In genomic region chr13:110813646-110814624, GRCh38 we compare ENCODE assay signal across 19 cellular contexts.
DNase-seq lines count a peak whose midpoint lies in the region; ATAC-seq and TF ChIP-seq lines count a peak whose summit lies in the region.
"Had no signal": no experiment of that assay in that cellular context is flagged by ENCODE, and none has a peak within 500 bp of the region (broad histone marks: within the 10 kb centered on the region; RNA-seq: fewer than 3 reads in every experiment).

No MANE protein-coding gene starts in this region.

- TF ChIP-seq CTCF in BE2C (IDR thresholded peaks at IDR 0.05; ENCODE audit: low read depth, low read length), result peak; percentile 21; the same call in 1 of the 2 replicates
- peak; percentile 91 for TF ChIP-seq CTCF in VCaP (conservative IDR thresholded peaks at IDR 0.05)

- peaks cover 10% of the 10 kb centered on the region for H3K4me1 Mint-ChIP-seq in stimulated activated effector memory CD8-positive, alpha-beta T cell treated with anti-CD3 and anti-CD28 coated beads, Interleukin-12 subunit alpha, Interleukin-12 subunit beta, amount 100 ng/mL, for 72 hours

- no peak for DNase-seq in BE2C
- peak; percentile 49 for DNase-seq in H7
- peak; percentile 34 for DNase-seq in left lobe of liver (ENCODE audit: low spot score)
- DNase-seq in stimulated activated effector memory CD8-positive, alpha-beta T cell treated with anti-CD3 and anti-CD28 coated beads, Interleukin-12 subunit alpha, Interleukin-12 subunit beta, amount 100 ng/mL, for 72 hours (ENCODE audit: low spot score in 2 of 2), result no peak
- DNase-seq in RPMI8226, result no peak
- DNase-seq in C1 segment of cervical spinal cord (lab: John Stamatoyannopoulos, UW), result no peak
- no peak for DNase-seq in NCI-H2171 (lab: John Stamatoyannopoulos, UW)
- DNase-seq: activated CD4-positive, alpha-beta T cell treated with anti-CD3 and anti-CD28 coated beads for 36 hours; activated T-cell treated with anti-CD3 and anti-CD28 coated beads for 4 hours; effector CD8-positive, alpha-beta T cell; midbrain; NCI-H2171 treated with DMSO at 0.1 percent for 48 hours; Right ventricle myocardium superior; sigmoid colon; stimulated activated CD4-positive, alpha-beta T cell treated with anti-CD3 and anti-CD28 coated beads, Interleukin-2, amount 100 ng/mL, for 24 hours; substantia nigra had no signal

- peaks cover 32% of the 10 kb centered on the region for H3K27me3 ChIP-seq in BE2C
- H3K27me3 ChIP-seq in H7 (ENCODE audit: control insufficient read depth, insufficient read depth, low read length), result peaks cover 26% of the 10 kb centered on the region

- no peaks in the 10 kb centered on the region for H3K4me1 ChIP-seq in BE2C

- H3K9me3 Mint-ChIP-seq in stimulated activated effector memory CD8-positive, alpha-beta T cell treated with anti-CD3 and anti-CD28 coated beads, Interleukin-12 subunit alpha, Interleukin-12 subunit beta, amount 100 ng/mL, for 72 hours, result no peaks in the 10 kb centered on the region
- H3K9me3 Mint-ChIP-seq: activated naive CD4-positive, alpha-beta T cell treated with anti-CD3 and anti-CD28 coated beads, Interleukin-2, amount 50 U/mL, for 24 hours had no signal

- no peaks in the 10 kb centered on the region for H3K36me3 ChIP-seq in BE2C
- no peaks in the 10 kb centered on the region for H3K36me3 ChIP-seq in H7 (replicated peaks; ENCODE audit: control insufficient read depth, insufficient read depth, low read length)
- H3K36me3 ChIP-seq: sigmoid colon had no signal

- H3K27ac Mint-ChIP-seq in stimulated activated effector memory CD8-positive, alpha-beta T cell treated with anti-CD3 and anti-CD28 coated beads, Interleukin-12 subunit alpha, Interleukin-12 subunit beta, amount 100 ng/mL, for 72 hours, result no peak overlapping the region
- H3K27ac Mint-ChIP-seq: activated CD4-positive, alpha-beta T cell treated with anti-CD3 and anti-CD28 coated beads for 36 hours; activated naive CD4-positive, alpha-beta T cell treated with anti-CD3 and anti-CD28 coated beads, Interleukin-2, amount 50 U/mL, for 24 hours had no signal

- H3K9me3 ChIP-seq in BE2C, result no peaks in the 10 kb centered on the region
- H3K9me3 ChIP-seq: sigmoid colon had no signal

- ATAC-seq in left lobe of liver, result no peak
- no peak for ATAC-seq in stimulated activated effector memory CD8-positive, alpha-beta T cell treated with anti-CD3 and anti-CD28 coated beads, Interleukin-12 subunit alpha, Interleukin-12 subunit beta, amount 100 ng/mL, for 72 hours
- ATAC-seq: activated CD4-positive, alpha-beta T cell treated with anti-CD3 and anti-CD28 coated beads for 36 hours had no signal

- no peaks in the 10 kb centered on the region for H3K36me3 Mint-ChIP-seq in stimulated activated effector memory CD8-positive, alpha-beta T cell treated with anti-CD3 and anti-CD28 coated beads, Interleukin-12 subunit alpha, Interleukin-12 subunit beta, amount 100 ng/mL, for 72 hours
- H3K36me3 Mint-ChIP-seq: activated naive CD4-positive, alpha-beta T cell treated with anti-CD3 and anti-CD28 coated beads, Interleukin-2, amount 50 U/mL, for 24 hours had no signal

- H3K4me3 ChIP-seq in BE2C (ENCODE audit: low read depth, low read length) (no peak overlapping the region), H7 (ENCODE audit: insufficient read depth, low read depth, low read length) (no peak overlapping the region)
- H3K4me3 ChIP-seq: hepatocyte, sigmoid colon had no signal

- no peak overlapping the region for H3K4me3 Mint-ChIP-seq in stimulated activated effector memory CD8-positive, alpha-beta T cell treated with anti-CD3 and anti-CD28 coated beads, Interleukin-12 subunit alpha, Interleukin-12 subunit beta, amount 100 ng/mL, for 72 hours
- H3K4me3 Mint-ChIP-seq: activated CD4-positive, alpha-beta T cell treated with anti-CD3 and anti-CD28 coated beads for 36 hours; activated naive CD4-positive, alpha-beta T cell treated with anti-CD3 and anti-CD28 coated beads, Interleukin-2, amount 50 U/mL, for 24 hours had no signal

- peak overlapping the region; percentile 67 for H3K27ac ChIP-seq in VCaP
- H3K27ac ChIP-seq: hepatocyte, sigmoid colon had no signal

Comparison
In these comparisons a context has a peak if more than half of its experiments do, and no peak if none do; other contexts are left out.
1. DNase-seq: peak in H7 (single experiment) and left lobe of liver (single experiment); none in BE2C (single experiment), stimulated activated effector memory CD8-positive, alpha-beta T cell treated with anti-CD3 and anti-CD28 coated beads, Interleukin-12 subunit alpha, Interleukin-12 subunit beta, amount 100 ng/mL, for 72 hours (0 of 2), RPMI8226 (single experiment), C1 segment of cervical spinal cord (0 of 14) and NCI-H2171 (single experiment).